In genomic region chr7:128266529-128266890, GRCh38 we compare ENCODE assay signal across 15 cellular contexts. TPM values are rescaled to one million over a fixed set of nuclear protein-coding genes. Genes with fewer than 3 reads are reported as not detected.
DNase-seq lines count a peak whose midpoint lies in the region; ATAC-seq, FAIRE-seq and TF ChIP-seq lines count a peak whose summit lies in the region.
"Had no signal": no experiment of that assay in that cellular context is flagged by ENCODE, and none has a peak within 500 bp of the region (broad histone marks: within the 10 kb centered on the region; RNA-seq: fewer than 3 reads in every experiment).

No MANE protein-coding gene starts in this region.

- H3K14ac ChIP-seq in mesenchymal stem cell (ENCODE audit: low read length in 2 of 2) = no peak overlapping the region

- no peak for TF ChIP-seq RAD21 in HCT116 (IDR thresholded peaks at IDR 0.05; ENCODE audit: low read depth)

- H3K27ac ChIP-seq in HCT116 (ENCODE audit: low read depth, low read length) (no peak overlapping the region), breast epithelium (peak overlapping the region; percentile 73 to 86), mesenchymal stem cell (ENCODE audit: low read length, poor library complexity, severe bottlenecking) (no peak overlapping the region), subcutaneous abdominal adipose tissue (ENCODE audit: low read depth, low read length) (peak overlapping the region; percentile 73), gastroesophageal sphincter (peak overlapping the region in 2 of 4 donors; percentile 51 to 53)
- H3K27ac ChIP-seq: C4-2B, spleen had no signal

- BruUV-seq in HCT116 (replicated peaks; lab: Mats Ljungman, UMichigan) = no TSS peak

- intact Hi-C loops in HCT116 (cut with micrococcal nuclease) = no loop called here
- intact Hi-C loops in breast epithelium (cut with DNase I; ENCODE audit: low total_unique reads) = no loop called here

- TF ChIP-seq EP300 in gastroesophageal sphincter (IDR thresholded peaks at IDR 0.05) = no peak

- no peaks in the 10 kb centered on the region for H3K9me2 ChIP-seq in HCT116 (ENCODE audit: insufficient read depth)

- H3K4ac ChIP-seq in mesenchymal stem cell (ENCODE audit: low read depth in 1 of 2, low read length in 2 of 2) = no peak overlapping the region

- no peak overlapping the region for H2BK15ac ChIP-seq in mesenchymal stem cell (ENCODE audit: low read depth, poor library complexity, severe bottlenecking)

- peaks cover 16 to 21% of the 10 kb centered on the region in 2 experiments for H3K4me1 ChIP-seq in HCT116 (ENCODE audit: control insufficient read depth in 1 of 2, insufficient read depth in 2 of 2, low read length in 2 of 2)
- H3K4me1 ChIP-seq in breast epithelium = peaks cover 0 to 11% of the 10 kb centered on the region in 2 donors
- H3K4me1 ChIP-seq in mesenchymal stem cell (ENCODE audit: control insufficient read depth, insufficient read depth, low read depth, low read length) = peaks cover 16% of the 10 kb centered on the region
- peaks cover 0 to 65% (median 50%) of the 10 kb centered on the region in 5 donors for H3K4me1 ChIP-seq in subcutaneous abdominal adipose tissue (ENCODE audit: control insufficient read depth in 5 of 5, insufficient read depth in 5 of 5, low read length in 5 of 5)
- H3K4me1 ChIP-seq in gastroesophageal sphincter = peaks cover 0 to 28% (median 4%) of the 10 kb centered on the region in 3 donors

- H2BK12ac ChIP-seq in mesenchymal stem cell (ENCODE audit: low read length in 2 of 2) = no peak overlapping the region

- H3K18ac ChIP-seq in mesenchymal stem cell (ENCODE audit: low read depth in 1 of 2, low read length in 2 of 2) = peak overlapping the region; percentile 14 to 54

- no peak overlapping the region for H4K8ac ChIP-seq in mesenchymal stem cell (ENCODE audit: low read length)

- CTCF ChIA-PET in HCT116 (lab: Charles Lee) = interaction anchor here (1.2 kb wide), 1 partner anchor 57 kb away, joined by 3 read pairs; no protein-coding TSS in a partner anchor

- no peaks in the 10 kb centered on the region for H3K79me1 ChIP-seq in mesenchymal stem cell (replicated peaks; ENCODE audit: low read length, poor library complexity, severe bottlenecking)

- H3K23ac ChIP-seq in mesenchymal stem cell (ENCODE audit: low read length in 2 of 2) = no peak overlapping the region

- H3K4me3 ChIP-seq in HCT116 (replicated peaks in 1 of 2; ENCODE audit: low read depth in 1 of 2, low read length in 2 of 2) (no peak overlapping the region), breast epithelium (peak overlapping the region in 2 of 3 donors; percentile 36 to 54), mesenchymal stem cell (ENCODE audit: insufficient read depth in 1 of 2, low read depth in 1 of 2, low read length in 2 of 2) (peak overlapping the region in 1 of 2 experiments; percentile 72), subcutaneous abdominal adipose tissue (ENCODE audit: low read depth in 1 of 5, low read length in 5 of 5) (peak overlapping the region in 3 of 5 donors; percentile 1 to 26 (median 4)), gastroesophageal sphincter (peak overlapping the region in 1 of 2 donors; percentile 32)
- H3K4me3 ChIP-seq: spleen had no signal

- H3K27me3 ChIP-seq in HCT116 (ENCODE audit: insufficient read depth, low read length) = no peaks in the 10 kb centered on the region
- H3K27me3 ChIP-seq in breast epithelium = peaks cover 0 to 9% of the 10 kb centered on the region in 2 donors
- peaks cover 38 to 60% of the 10 kb centered on the region in 2 experiments for H3K27me3 ChIP-seq in mesenchymal stem cell (ENCODE audit: control insufficient read depth in 1 of 2, insufficient read depth in 1 of 2, low read length in 2 of 2)
- peaks cover 0 to 16% (median 0%) of the 10 kb centered on the region in 5 donors for H3K27me3 ChIP-seq in subcutaneous abdominal adipose tissue (ENCODE audit: control insufficient read depth in 5 of 5, insufficient read depth in 4 of 5, low read length in 5 of 5)
- H3K27me3 ChIP-seq in gastroesophageal sphincter = peaks cover 32% of the 10 kb centered on the region
- H3K27me3 ChIP-seq: MG63 had no signal

- POLR2A ChIA-PET in HCT116 (lab: Charles Lee) = no interaction called here

- no peak overlapping the region for H2AFZ ChIP-seq in HCT116 (ENCODE audit: low read depth, low read length, poor library complexity, severe bottlenecking)
- H2AFZ ChIP-seq in mesenchymal stem cell (ENCODE audit: low read depth, low read length) = no peak overlapping the region

- no peak overlapping the region for H2BK120ac ChIP-seq in mesenchymal stem cell (ENCODE audit: low read depth, low read length)

- DNase-seq in HCT116 (ENCODE audit: low read depth, low spot score) (no peak), breast epithelium (ENCODE audit: low spot score in 2 of 2) (no peak), mesenchymal stem cell (no peak), frontal cortex (ENCODE audit: low spot score in 2 of 2) (no peak), NOMO-1 treated with dmso at 0.1 percent for 144 hours (lab: John Stamatoyannopoulos, UW; ENCODE audit: unreplicated experiment) (no peak), putamen (ENCODE audit: low spot score) (no peak)
- DNase-seq: activated T-cell treated with anti-CD3 and anti-CD28 coated beads for 4 hours, NCI-H2029 treated with DMSO at 0.1 percent for 48 hours, spleen, T-helper 2 cell had no signal

- no peak overlapping the region for H2AK5ac ChIP-seq in mesenchymal stem cell (ENCODE audit: low read length, severe bottlenecking)

- H3K9me3 ChIP-seq in HCT116 (ENCODE audit: control insufficient read depth in 1 of 2, insufficient read depth in 1 of 2, low read depth in 1 of 2, low read length in 2 of 2) (no peaks in the 10 kb centered on the region), breast epithelium (no peaks in the 10 kb centered on the region), mesenchymal stem cell (ENCODE audit: control insufficient read depth, low read length) (peaks cover 4% of the 10 kb centered on the region), subcutaneous abdominal adipose tissue (ENCODE audit: control insufficient read depth in 5 of 5, low read length in 5 of 5) (no peaks in the 10 kb centered on the region), gastroesophageal sphincter (no peaks in the 10 kb centered on the region)
- H3K9me3 ChIP-seq: MG63, spleen had no signal

- no peaks in the 10 kb centered on the region for H3K36me3 ChIP-seq in HCT116 (ENCODE audit: control insufficient read depth in 1 of 2, insufficient read depth in 2 of 2, low read length in 2 of 2)
- H3K36me3 ChIP-seq in breast epithelium = no peaks in the 10 kb centered on the region
- H3K36me3 ChIP-seq in mesenchymal stem cell (ENCODE audit: control insufficient read depth in 1 of 2, insufficient read depth in 2 of 2, low read depth in 1 of 2, low read length in 2 of 2) = no peaks in the 10 kb centered on the region
- H3K36me3 ChIP-seq in subcutaneous abdominal adipose tissue (ENCODE audit: control insufficient read depth in 5 of 5, insufficient read depth in 5 of 5, low read length in 5 of 5) = no peaks in the 10 kb centered on the region
- no peaks in the 10 kb centered on the region for H3K36me3 ChIP-seq in gastroesophageal sphincter
- H3K36me3 ChIP-seq: MG63, spleen had no signal

- RAD21 ChIA-PET in HCT116 (lab: Charles Lee; ENCODE audit: low non-redundant PET in 1 of 2, low total read pairs in 2 of 2, uncharacterized antibody in 2 of 2, unreplicated experiment in 2 of 2) = no interaction called here

- no peak overlapping the region for H4K91ac ChIP-seq in mesenchymal stem cell (ENCODE audit: low read length)

- TF ChIP-seq POLR2A in HCT116 (IDR thresholded peaks at IDR 0.05; ENCODE audit: borderline replicate concordance, extremely low read depth, insufficient read depth, insufficient read length) = no peak
- no peak for TF ChIP-seq POLR2A in breast epithelium (IDR thresholded peaks at IDR 0.05)
- TF ChIP-seq POLR2A in gastroesophageal sphincter (IDR thresholded peaks at IDR 0.05) = no peak

- peak overlapping the region; percentile 3; the same call in 1 of the 2 replicates for H3K4me2 ChIP-seq in HCT116 (ENCODE audit: low read length)
- H3K4me2 ChIP-seq in mesenchymal stem cell (ENCODE audit: low read length, poor library complexity, severe bottlenecking) = peak overlapping the region; percentile 1

- H2BK5ac ChIP-seq in mesenchymal stem cell (ENCODE audit: low read depth, low read length, poor library complexity, severe bottlenecking) = no peak overlapping the region

- FAIRE-seq in frontal cortex (lab: Jason Lieb, UNC) = no peak

- TF ChIP-seq CTCF in HCT116 (IDR thresholded peaks at IDR 0.05 in 2 of 3, conservative IDR thresholded peaks at IDR 0.05 in 1 of 3; ENCODE audit: borderline replicate concordance in 1 of 3, insufficient read depth in 1 of 3, low read depth in 2 of 3, low read length in 2 of 3) (no peak), breast epithelium (IDR thresholded peaks at IDR 0.05) (no peak), gastroesophageal sphincter (IDR thresholded peaks at IDR 0.05) (no peak)

- 88% methylated on average over 1 of the region's 1 CpG for WGBS in mesenchymal stem cell
- WGBS in gastroesophageal sphincter (ENCODE audit: low coverage in 1 of 2), 2 donors = 40 to 50% methylated on average over 1 of the region's 1 CpG

- no peaks in the 10 kb centered on the region for H4K20me1 ChIP-seq in HCT116 (ENCODE audit: insufficient read depth)

- H3K79me2 ChIP-seq in HCT116 (ENCODE audit: insufficient read depth, low read length) = no peaks in the 10 kb centered on the region

- ATAC-seq in HCT116 = 0 out of 2 replicates have a peak, but pooled peaks have one; percentile 29
- no peak for ATAC-seq in gastroesophageal sphincter

- no peak overlapping the region for H3K9ac ChIP-seq in HCT116 (ENCODE audit: low read length)
- H3K9ac ChIP-seq in mesenchymal stem cell (ENCODE audit: low read length) = peak overlapping the region; percentile 80
- H3K9ac ChIP-seq in subcutaneous abdominal adipose tissue (ENCODE audit: low read length in 5 of 5) = no peak overlapping the region

TF ChIP-seq in HCT116, 20 proteins besides CTCF, POLR2A, EP300 and RAD21 (continues in another document):
- TF ChIP-seq SIN3A (IDR thresholded peaks at IDR 0.05; ENCODE audit: low read depth) (no peak), CBX3 (IDR thresholded peaks at IDR 0.05; ENCODE audit: low read depth) (no peak), POLR2AphosphoS5 (IDR thresholded peaks at IDR 0.05; ENCODE audit: low read depth, low read length) (no peak), CEBPB (IDR thresholded peaks at IDR 0.05; ENCODE audit: low read depth) (no peak)

RNA-seq across cellular contexts. Expression of gene LEP, which starts 25.4 kb away (rescaled TPM):
- total RNA-seq in HCT116 (2021; ENCODE audit: unreplicated experiment) = not detected
- polyA plus RNA-seq in HCT116 (2012) = not detected in 2 replicates
- 100 to 1,000 TPM in 1 of 3 donors, 10 to 100 TPM in 2; 41.6 to 498 (median 48.2) TPM for total RNA-seq in breast epithelium
- not detected for polyA plus RNA-seq in mesenchymal stem cell (2013, experiment 1 of 2)
- not detected for polyA plus RNA-seq in mesenchymal stem cell (2013, experiment 2 of 2)
- not detected for total RNA-seq in frontal cortex
- 1 to 10 TPM in 1 of 4 donors, under 1 TPM in 1, not detected in 2; 0.15 to 6.6 TPM for total RNA-seq in gastroesophageal sphincter
- total RNA-seq: neural crest cell had no signal

Comparison
In these comparisons a context has a peak if more than half of its experiments do, and no peak if none do; other contexts are left out.
1. H3K27ac ChIP-seq: peak in breast epithelium (2 of 2) and subcutaneous abdominal adipose tissue (single experiment); none in HCT116 (single experiment) and mesenchymal stem cell (single experiment).
2. H3K4me3 ChIP-seq: peak in breast epithelium (2 of 3) and subcutaneous abdominal adipose tissue (3 of 5); none in HCT116 (0 of 2).
3. RNA of gene LEP, which starts 25.4 kb away (total RNA-seq): 41.6 to 498 TPM in breast epithelium; 0.15 to 6.6 TPM in gastroesophageal sphincter, not detected in HCT116 (single experiment) and not detected in frontal cortex (single experiment); every median in the first group is over 4 times any median in the second.